8 cellular contexts compared by ENCODE assay signal in genomic region chr1:202143768-202144509, GRCh38. TPM values are rescaled to one million over a fixed set of nuclear protein-coding genes. Genes with fewer than 3 reads are reported as not detected.
DNase-seq lines count a peak whose midpoint lies in the region; ATAC-seq and TF ChIP-seq lines count a peak whose summit lies in the region.

No MANE protein-coding gene starts in this region.

- no peak for TF ChIP-seq CTCF in GM20000 (IDR thresholded peaks at IDR 0.05; ENCODE audit: extremely low read depth, missing control alignments)
- no peak for TF ChIP-seq CTCF in fibroblast of villous mesenchyme (IDR thresholded peaks at IDR 0.05; ENCODE audit: insufficient read depth, low read depth, low read length)

- H3K27ac Mint-ChIP-seq in activated CD8-positive, alpha-beta T cell treated with anti-CD3 and anti-CD28 coated beads, Interleukin-2, amount 10 ng/mL, durations not matched to agents 7 days and 5 days: peak overlapping the region; percentile 94

- in situ Hi-C loops in G401 (cut with HindIII; ENCODE audit: low sequenced_read_pairs): loop anchor here (25.0 kb wide), 1 partner anchor 132 kb away; the partner anchor contains the start of gene ELF3

- H3K36me3 ChIP-seq in HUES64 (ENCODE audit: insufficient read depth, low read length) (peaks cover 4% of the 10 kb centered on the region; the same call in 1 of the 2 replicates), neuron (ENCODE audit: insufficient read depth, low read length) (peaks cover 12% of the 10 kb centered on the region)

- peak overlapping the region; percentile 98 for H3K4me3 Mint-ChIP-seq in activated CD8-positive, alpha-beta T cell treated with anti-CD3 and anti-CD28 coated beads, Interleukin-2, amount 10 ng/mL, durations not matched to agents 7 days and 5 days

- H3K4me3 ChIP-seq in HUES64 (ENCODE audit: low read length): peak overlapping the region; percentile 64
- H3K4me3 ChIP-seq in fibroblast of villous mesenchyme (ENCODE audit: low read depth, low read length): peak overlapping the region; percentile 88
- peak overlapping the region; percentile 82 for H3K4me3 ChIP-seq in neuron (ENCODE audit: low read length)

- H3K36me3 Mint-ChIP-seq in activated CD8-positive, alpha-beta T cell treated with anti-CD3 and anti-CD28 coated beads, Interleukin-2, amount 10 ng/mL, durations not matched to agents 7 days and 5 days (ENCODE audit: low read depth): peaks cover 26% of the 10 kb centered on the region

- peak overlapping the region; percentile 88 for H2AFZ ChIP-seq in neuron (ENCODE audit: low read depth, low read length)

- peak overlapping the region; percentile 62; the same call in 1 of the 2 replicates for H3K27ac ChIP-seq in HUES64 (ENCODE audit: low read depth, low read length)

- H3K9me3 ChIP-seq in HUES64 (ENCODE audit: insufficient read depth, low read depth, low read length) (no peaks in the 10 kb centered on the region), neuron (ENCODE audit: low read length) (no peaks in the 10 kb centered on the region)

- under 1% methylated on average over 73 of the region's 76 CpGs for WGBS in HUES64

- DNase-seq in EL (peak; percentile 21), GM20000 (ENCODE audit: low spot score) (peak; percentile 79), fibroblast of villous mesenchyme (ENCODE audit: low read depth) (peak; percentile 37), G401 (ENCODE audit: low spot score) (no peak)
- peak; percentile 34 for DNase-seq in activated CD8-positive, alpha-beta T cell treated with anti-CD3 and anti-CD28 coated beads, Interleukin-2, amount 10 ng/mL, durations not matched to agents 7 days and 5 days

- peak overlapping the region; percentile 86 for H3K9ac ChIP-seq in HUES64 (ENCODE audit: low read depth, low read length)

- no peaks in the 10 kb centered on the region for H3K27me3 Mint-ChIP-seq in activated CD8-positive, alpha-beta T cell treated with anti-CD3 and anti-CD28 coated beads, Interleukin-2, amount 10 ng/mL, durations not matched to agents 7 days and 5 days (ENCODE audit: low read depth)

- H3K27me3 ChIP-seq in HUES64 (ENCODE audit: insufficient read depth, low read length) (peaks cover 15% of the 10 kb centered on the region), neuron (ENCODE audit: insufficient read depth, low read length) (peaks cover 11% of the 10 kb centered on the region)

- ATAC-seq in activated CD8-positive, alpha-beta T cell treated with anti-CD3 and anti-CD28 coated beads, Interleukin-2, amount 10 ng/mL, durations not matched to agents 7 days and 5 days: peak; percentile 65
- no peak for ATAC-seq in GM18519 (IDR thresholded peaks at IDR 0.05; ENCODE audit: low FRiP score, unreplicated experiment)

- peaks cover 30% of the 10 kb centered on the region for H3K4me1 Mint-ChIP-seq in activated CD8-positive, alpha-beta T cell treated with anti-CD3 and anti-CD28 coated beads, Interleukin-2, amount 10 ng/mL, durations not matched to agents 7 days and 5 days (ENCODE audit: low read depth)

- CTCF ChIA-PET in activated CD8-positive, alpha-beta T cell treated with anti-CD3 and anti-CD28 coated beads, Interleukin-2, amount 10 ng/mL, durations not matched to agents 7 days and 5 days (lab: Charles Lee): interaction anchor here (1.2 to 6.4 kb wide), 6 partner anchors 9 to 248 kb away, joined by 3 to 39 read pairs (median 12); partner anchors contain the start of gene PTPN7

- H3K9me3 Mint-ChIP-seq in activated CD8-positive, alpha-beta T cell treated with anti-CD3 and anti-CD28 coated beads, Interleukin-2, amount 10 ng/mL, durations not matched to agents 7 days and 5 days (ENCODE audit: insufficient read depth): no peaks in the 10 kb centered on the region

- POLR2A ChIA-PET in activated CD8-positive, alpha-beta T cell treated with anti-CD3 and anti-CD28 coated beads, Interleukin-2, amount 10 ng/mL, durations not matched to agents 7 days and 5 days (lab: Charles Lee): interaction anchor here (1.1 to 8.4 kb wide), 4 partner anchors 9 to 22 kb away, joined by 3 to 103 read pairs (median 4); partner anchors contain the start of gene PTPN7

- H3K4me1 ChIP-seq in HUES64 (ENCODE audit: insufficient read depth, low read length): peaks cover 7% of the 10 kb centered on the region
- peaks cover 16% of the 10 kb centered on the region for H3K4me1 ChIP-seq in neuron (ENCODE audit: insufficient read depth, low read length)

RNA-seq across cellular contexts. Expression of gene ARL8A, which starts 0.6 kb away (rescaled TPM):
- polyA plus RNA-seq in HUES64 (2013, experiment 1 of 2): 31.7 TPM
- polyA plus RNA-seq in HUES64 (2013, experiment 2 of 2): 33.0 TPM
- total RNA-seq in activated CD8-positive, alpha-beta T cell treated with anti-CD3 and anti-CD28 coated beads, Interleukin-2, amount 10 ng/mL, durations not matched to agents 7 days and 5 days: 10 to 100 TPM; 39.7 to 42.0 TPM
- 18.7 and 28.5 TPM in 2 replicates for total RNA-seq in fibroblast of villous mesenchyme
- total RNA-seq in G401 (2014; rRNA removed; shearing (Covaris generic)): 15.1 and 17.0 TPM in 2 replicates

RNA-seq across cellular contexts. Expression of gene PTPN7, which starts 16.5 kb away (rescaled TPM):
- polyA plus RNA-seq in HUES64 (2013, experiment 1 of 2): 0.20 TPM
- 0.13 TPM for polyA plus RNA-seq in HUES64 (2013, experiment 2 of 2)
- 100 to 1,000 TPM; 242 to 255 TPM for total RNA-seq in activated CD8-positive, alpha-beta T cell treated with anti-CD3 and anti-CD28 coated beads, Interleukin-2, amount 10 ng/mL, durations not matched to agents 7 days and 5 days
- not detected in 2 replicates for total RNA-seq in fibroblast of villous mesenchyme
- not detected in 2 replicates for total RNA-seq in G401 (2014; rRNA removed; shearing (Covaris generic))

RNA-seq across cellular contexts. Expression of gene GPR37L1, which starts 21.2 kb away (rescaled TPM):
- 0.05 TPM for polyA plus RNA-seq in HUES64 (2013, experiment 1 of 2)
- polyA plus RNA-seq in HUES64 (2013, experiment 2 of 2): 0.06 TPM
- total RNA-seq in activated CD8-positive, alpha-beta T cell treated with anti-CD3 and anti-CD28 coated beads, Interleukin-2, amount 10 ng/mL, durations not matched to agents 7 days and 5 days: not detected
- under 0.01 TPM in 1 of 2 replicates, not detected in the other for total RNA-seq in fibroblast of villous mesenchyme
- total RNA-seq in G401 (2014; rRNA removed; shearing (Covaris generic)): not detected in 2 replicates

RNA-seq across cellular contexts. Expression of gene LGR6, which starts 49.7 kb away (rescaled TPM):
- 0.45 TPM for polyA plus RNA-seq in HUES64 (2013, experiment 1 of 2)
- 0.38 TPM for polyA plus RNA-seq in HUES64 (2013, experiment 2 of 2)
- under 1 TPM in 1 of 2 experiments, not detected in 1; 0.08 TPM for total RNA-seq in activated CD8-positive, alpha-beta T cell treated with anti-CD3 and anti-CD28 coated beads, Interleukin-2, amount 10 ng/mL, durations not matched to agents 7 days and 5 days
- not detected in 2 replicates for total RNA-seq in fibroblast of villous mesenchyme
- not detected in 2 replicates for total RNA-seq in G401 (2014; rRNA removed; shearing (Covaris generic))

Comparison
In these comparisons a context has a peak if more than half of its experiments do, and no peak if none do; other contexts are left out.
1. RNA of gene PTPN7, which starts 16.5 kb away (total RNA-seq): 242 to 255 TPM in activated CD8-positive, alpha-beta T cell treated with anti-CD3 and anti-CD28 coated beads, Interleukin-2, amount 10 ng/mL, durations not matched to agents 7 days and 5 days; not detected in fibroblast of villous mesenchyme and not detected in G401; every median in the first group is over 100 times any median in the second.
2. Peak in every context shown above with its lines, with median percentiles within 50 percentile points of each other: H3K4me3 ChIP-seq.